ENCODE assay signal across 8 cellular contexts in genomic region chr13:51452391-51453307, GRCh38. TPM values are rescaled to one million over a fixed set of nuclear protein-coding genes. Genes with fewer than 3 reads are reported as not detected.
DNase-seq lines count a peak whose midpoint lies in the region; ATAC-seq, FAIRE-seq and TF ChIP-seq lines count a peak whose summit lies in the region.

Gene INTS6, minus strand, starts transcription at chr13:51453036. Its CDS starts 511 bp downstream, at chr13:51452525.

- CTCF ChIA-PET in OCI-LY7 (lab: Charles Lee; ENCODE audit: unreplicated experiment) (interaction anchor here (1.0 kb wide), 2 partner anchors 134 to 380 kb away, joined by 4 read pairs; no protein-coding TSS in a partner anchor), endothelial cell of umbilical vein (lab: Charles Lee) (interaction anchor here (0.5 to 1.6 kb wide), 5 partner anchors 274 to 1792 kb away, joined by 3 read pairs; no protein-coding TSS in a partner anchor)

- peak; percentile 99 for TF ChIP-seq POLR2A in endothelial cell of umbilical vein (IDR thresholded peaks at IDR 0.05; ENCODE audit: low read depth, low read length)

- peak within 1 kb of the TSS; percentile 76 for H2AFZ ChIP-seq in OCI-LY7 (ENCODE audit: low read length)
- H2AFZ ChIP-seq in endothelial cell of umbilical vein (ENCODE audit: low read depth, low read length) = peak within 1 kb of the TSS; percentile 87

- DNase-seq in D721Med (ENCODE audit: insufficient read length, low spot score) = peak; percentile 61
- DNase-seq in HuH-7.5 (ENCODE audit: low spot score) = peak; percentile 87
- peak; percentile 100 for DNase-seq in OCI-LY7 (ENCODE audit: low spot score)
- peak; percentile 99 for DNase-seq in activated T-cell treated with anti-CD3 and anti-CD28 coated beads for 1 hour (ENCODE audit: low read depth)
- peak; percentile 99 for DNase-seq in endothelial cell of umbilical vein (ENCODE audit: low read depth, low spot score)
- peak; percentile 100 for DNase-seq in midbrain (lab: John Stamatoyannopoulos, UW)
- DNase-seq in stimulated activated CD8-positive, alpha-beta memory T cell treated with anti-CD3 and anti-CD28 coated beads, Interleukin-2, amount 100 ng/mL, for 1 hour (ENCODE audit: low read depth in 2 of 2) = peak; percentile 96 to 98

- no peaks in the 10 kb centered on the region for H3K27me3 ChIP-seq in endothelial cell of umbilical vein (ENCODE audit: control insufficient read depth in 2 of 2, insufficient read depth in 2 of 2, low read length in 2 of 2)

- H3K36me3 ChIP-seq in OCI-LY7 (ENCODE audit: insufficient read depth, low read length) (peaks cover 59% of the 10 kb centered on the region), endothelial cell of umbilical vein (ENCODE audit: control insufficient read depth in 2 of 2, extremely low read depth in 1 of 2, insufficient read depth in 2 of 2, low read length in 2 of 2) (peaks cover 3 to 17% of the 10 kb centered on the region in 2 experiments)

- BruUV-seq in OCI-LY7 (replicated peaks; lab: Mats Ljungman, UMichigan) (no TSS peak), endothelial cell of umbilical vein (replicated peaks; lab: Mats Ljungman, UMichigan) (TSS peak; percentile 1)

- POLR2A ChIA-PET in OCI-LY7 (lab: Charles Lee) (interaction anchor here (0.5 to 3.3 kb wide), 44 partner anchors 9 to 582 kb away, joined by 3 to 24 read pairs (median 4); no protein-coding TSS in a partner anchor), endothelial cell of umbilical vein (lab: Charles Lee) (interaction anchor here (0.6 to 1.5 kb wide), 49 partner anchors 9 to 1200 kb away, joined by 3 to 27 read pairs (median 4); partner anchors contain the start of genes NEK3, SUGT1 and WDFY2)

- FAIRE-seq in D721Med (lab: Jason Lieb, UNC) (peak; percentile 6), endothelial cell of umbilical vein (lab: Jason Lieb, UNC) (peak; percentile 93)

- peaks cover 27% of the 10 kb centered on the region for H3K4me1 ChIP-seq in OCI-LY7 (ENCODE audit: insufficient read depth, low read length, poor library complexity, severe bottlenecking)
- peaks cover 20% of the 10 kb centered on the region for H3K4me1 ChIP-seq in endothelial cell of umbilical vein (ENCODE audit: control insufficient read depth, extremely low read depth, insufficient read depth, low read length)

- no peaks in the 10 kb centered on the region for H4K20me1 ChIP-seq in OCI-LY7 (ENCODE audit: insufficient read depth, low read length)
- no peaks in the 10 kb centered on the region for H4K20me1 ChIP-seq in endothelial cell of umbilical vein (replicated peaks; ENCODE audit: control insufficient read depth, extremely low read depth, insufficient read depth, low read length)

- H3K79me2 ChIP-seq in OCI-LY7 (ENCODE audit: insufficient read depth, low read depth, low read length) (peaks cover 17% of the 10 kb centered on the region; the same call in 1 of the 2 replicates), endothelial cell of umbilical vein (ENCODE audit: control insufficient read depth, insufficient read depth, low read length) (peaks cover 23% of the 10 kb centered on the region)

- H3K4me2 ChIP-seq in OCI-LY7 (ENCODE audit: low read length) (peak within 1 kb of the TSS; percentile 86), endothelial cell of umbilical vein (ENCODE audit: insufficient read depth, low read length) (peak within 1 kb of the TSS; percentile 78)

- H3K4me3 ChIP-seq in OCI-LY7 (ENCODE audit: low read depth, low read length, poor library complexity, severe bottlenecking) (peak within 1 kb of the TSS; percentile 85), endothelial cell of umbilical vein (replicated peaks in 1 of 3; ENCODE audit: insufficient read depth in 1 of 3, low read depth in 1 of 3, low read length in 3 of 3) (peak within 1 kb of the TSS; percentile 79 to 99 (median 91))

- H3K9ac ChIP-seq in endothelial cell of umbilical vein (replicated peaks; ENCODE audit: extremely low read depth, insufficient read depth, low read length) = peak within 1 kb of the TSS; percentile 84

- H3K9me1 ChIP-seq in endothelial cell of umbilical vein (replicated peaks; ENCODE audit: control insufficient read depth, extremely low read depth, insufficient read depth, low read length) = no peaks in the 10 kb centered on the region

- H3K9me3 ChIP-seq in OCI-LY7 (ENCODE audit: low read length) = peaks cover 17% of the 10 kb centered on the region; the same call in 1 of the 2 replicates
- H3K9me3 ChIP-seq in endothelial cell of umbilical vein (replicated peaks; ENCODE audit: control insufficient read depth, insufficient read depth, low read length) = no peaks in the 10 kb centered on the region

- TF ChIP-seq CTCF in D721Med (IDR thresholded peaks at IDR 0.05; ENCODE audit: insufficient read depth, missing control alignments) (no peak), OCI-LY7 (conservative IDR thresholded peaks at IDR 0.05; ENCODE audit: low read length) (no peak), endothelial cell of umbilical vein (IDR thresholded peaks at IDR 0.05; ENCODE audit: extremely low read depth in 1 of 2, insufficient read depth in 1 of 2, low read depth in 1 of 2, low read length in 2 of 2) (no peak)

- H3K27ac ChIP-seq in OCI-LY7 (ENCODE audit: low read depth, low read length, poor library complexity, severe bottlenecking) (peak within 1 kb of the TSS; percentile 84), endothelial cell of umbilical vein (ENCODE audit: insufficient read depth, low read depth, low read length) (peak within 1 kb of the TSS; percentile 93)

- H3K9me2 ChIP-seq in OCI-LY7 (ENCODE audit: insufficient read depth, low read length) = no peaks in the 10 kb centered on the region

- intact Hi-C loops in OCI-LY7 (cut with micrococcal nuclease; ENCODE audit: unreplicated experiment) = loop anchor here (1.0 to 5.0 kb wide), 5 partner anchors 34 to 1000 kb away; partner anchors contain the start of genes DHRS12, VPS36 and WDFY2
- intact Hi-C loops in endothelial cell of umbilical vein (cut with micrococcal nuclease) = loop anchor here (1.0 to 10.0 kb wide), 8 partner anchors 132 to 752 kb away; partner anchors contain the start of genes ALG11, FAM124A, NEK5 and WDFY2

- dilution Hi-C loops in endothelial cell of umbilical vein (cut with MboI; ENCODE audit: extremely low pct_ligation_motif_present, low sequenced_read_pairs) = no loop called here

- peak; percentile 71 for ATAC-seq in GM21526 (IDR thresholded peaks at IDR 0.05; ENCODE audit: low FRiP score, unreplicated experiment)

TF ChIP-seq in endothelial cell of umbilical vein, 7 proteins besides CTCF, POLR2A, EP300 and RAD21:
- TF ChIP-seq EZH2 (IDR thresholded peaks at IDR 0.05; ENCODE audit: borderline replicate concordance, low read depth, low read length, severe bottlenecking) (no peak), GATA2 (IDR thresholded peaks at IDR 0.05; ENCODE audit: insufficient read depth, insufficient read length, low read depth, low read length) (no peak), MAX (IDR thresholded peaks at IDR 0.05; ENCODE audit: insufficient read depth, insufficient read length) (peak; percentile 95), POLR2AphosphoS5 (IDR thresholded peaks at IDR 0.05; ENCODE audit: insufficient read depth, low read depth, low read length) (peak; percentile 99)

RNA-seq across cellular contexts. Expression of gene INTS6, which starts in this region (rescaled TPM):
- 37.0 and 45.6 TPM in 2 replicates for total RNA-seq in OCI-LY7 (2014; rRNA removed; shearing (Covaris generic))
- 51.9 and 58.7 TPM in 2 replicates for total RNA-seq in OCI-LY7 (2022)
- 38.2 and 45.4 TPM in 2 replicates for total RNA-seq in endothelial cell of umbilical vein
- polyA plus RNA-seq in endothelial cell of umbilical vein = 7.9 and 9.5 TPM in 2 replicates
- 14.4 and 14.7 TPM in 2 replicates for polyA plus RNA-seq in endothelial cell of umbilical vein (2011; cell fraction: cytosol; rRNA removed)
- polyA plus RNA-seq in endothelial cell of umbilical vein (2011; cell fraction: nucleus; rRNA removed) = 35.7 and 56.8 TPM in 2 replicates
- 20.9 and 22.3 TPM in 2 replicates for polyA plus RNA-seq in endothelial cell of umbilical vein (2012)
- polyA minus RNA-seq in endothelial cell of umbilical vein = 41.4 and 69.8 TPM in 2 replicates
- 41.7 TPM for polyA minus RNA-seq in endothelial cell of umbilical vein (2011; cell fraction: cytosol; rRNA and poly(A)+ RNA removed)
- 82.1 and 130 TPM in 2 replicates for polyA minus RNA-seq in endothelial cell of umbilical vein (2011; cell fraction: nucleus; rRNA and poly(A)+ RNA removed)

Comparison
In these comparisons a context has a peak if more than half of its experiments do, and no peak if none do; other contexts are left out.
1. Peak in every context shown above with its lines: DNase-seq, ATAC-seq, H3K4me3 ChIP-seq and H3K27ac ChIP-seq.